10 cellular contexts compared by ENCODE assay signal in the genomic region with DNA sequence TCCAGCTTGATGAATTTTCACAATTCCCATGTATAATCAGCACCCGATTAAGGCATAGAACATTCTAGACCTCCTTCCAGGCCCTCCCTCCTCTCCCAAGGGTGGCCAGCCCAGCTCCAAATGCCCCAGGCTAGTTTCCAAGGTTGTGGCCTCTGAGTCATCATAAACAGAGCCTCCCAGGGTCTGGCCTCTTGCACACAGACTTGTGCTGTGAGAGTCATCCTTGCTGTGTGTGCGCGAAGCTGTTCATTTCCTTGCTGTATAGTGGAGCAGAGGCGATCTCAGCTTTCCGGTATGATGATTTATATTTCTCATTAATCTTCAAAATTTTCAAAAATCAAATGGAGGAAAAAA. TPM values are rescaled to one million over a fixed set of nuclear protein-coding genes. Genes with fewer than 3 reads are reported as not detected.
DNase-seq lines count a peak whose midpoint lies in the region; ATAC-seq and TF ChIP-seq lines count a peak whose summit lies in the region.
"Had no signal": no experiment of that assay in that cellular context is flagged by ENCODE, and none has a peak within 500 bp of the region (broad histone marks: within the 10 kb centered on the region; RNA-seq: fewer than 3 reads in every experiment).

No MANE protein-coding gene starts in this region.

- H3K79me2 ChIP-seq in trophoblast cell (ENCODE audit: control insufficient read depth, insufficient read depth, low read length, poor library complexity) = no peaks in the 10 kb centered on the region

- no peak overlapping the region for H3K4me3 Mint-ChIP-seq in activated T-cell treated with anti-CD3 and anti-CD28 coated beads, Interleukin-2, amount 50 U/mL, for 72 hours
- H3K4me3 Mint-ChIP-seq: dendritic cell treated with granulocyte-macrophage colony-stimulating factor and Interleukin-4, amounts not matched to agents 40 ng/mL and 50 ng/mL, for 4 days had no signal

- no peak overlapping the region for H4K12ac ChIP-seq in trophoblast cell (ENCODE audit: low read depth, low read length)

- H3K27me3 ChIP-seq in foreskin keratinocyte (peaks cover 46% of the 10 kb centered on the region), trophoblast cell (ENCODE audit: insufficient read depth, low read length) (no peaks in the 10 kb centered on the region)

- no peaks in the 10 kb centered on the region for H3K4me1 Mint-ChIP-seq in activated T-cell treated with anti-CD3 and anti-CD28 coated beads, Interleukin-2, amount 50 U/mL, for 72 hours (ENCODE audit: low read depth)

- no peaks in the 10 kb centered on the region for H3K36me3 Mint-ChIP-seq in activated T-cell treated with anti-CD3 and anti-CD28 coated beads, Interleukin-2, amount 50 U/mL, for 72 hours (ENCODE audit: insufficient read depth in 2 of 2)

- H3K23ac ChIP-seq in trophoblast cell (ENCODE audit: low read length) = no peak overlapping the region

- H2BK120ac ChIP-seq in trophoblast cell (ENCODE audit: insufficient read depth, low read length, poor library complexity) = no peak overlapping the region

- no peak overlapping the region for H2AK5ac ChIP-seq in trophoblast cell (ENCODE audit: low read length)

- H3K9ac ChIP-seq in trophoblast cell (ENCODE audit: low read length) = no peak overlapping the region

- no peak for TF ChIP-seq CTCF in foreskin keratinocyte (conservative IDR thresholded peaks at IDR 0.05)
- no peak for TF ChIP-seq CTCF in GM10266 (IDR thresholded peaks at IDR 0.05; ENCODE audit: control insufficient read depth, insufficient read depth, low read depth, missing control alignments)

- no peak overlapping the region for H3K14ac ChIP-seq in trophoblast cell (ENCODE audit: low read length)

- no CpG with 5 or more reads among the region's 5 CpGs for WGBS in trophoblast cell (ENCODE audit: extremely low coverage, insufficient coverage, insufficient read length)

- H4K8ac ChIP-seq in trophoblast cell (ENCODE audit: low read depth, low read length) = no peak overlapping the region

- no peak overlapping the region for H3K27ac ChIP-seq in foreskin keratinocyte
- H3K27ac ChIP-seq in trophoblast cell (ENCODE audit: low read depth, low read length) = peak overlapping the region; percentile 89

- peak overlapping the region; percentile 65 for H2BK5ac ChIP-seq in trophoblast cell (ENCODE audit: low read depth, low read length, poor library complexity)

- H3K4me3 ChIP-seq in trophoblast cell (ENCODE audit: low read depth, low read length) = no peak overlapping the region

- peak overlapping the region; percentile 20 for H3K4me2 ChIP-seq in trophoblast cell (ENCODE audit: low read length)

- no peak overlapping the region for H2BK12ac ChIP-seq in trophoblast cell (ENCODE audit: low read length)

- peaks cover 8% of the 10 kb centered on the region for H3K79me1 ChIP-seq in trophoblast cell (ENCODE audit: low read length)

- H2AFZ ChIP-seq in trophoblast cell (ENCODE audit: insufficient read depth, low read length, poor library complexity) = no peak overlapping the region

- peaks cover 29% of the 10 kb centered on the region for H3K27me3 Mint-ChIP-seq in activated T-cell treated with anti-CD3 and anti-CD28 coated beads, Interleukin-2, amount 50 U/mL, for 72 hours (ENCODE audit: low read depth)

- H3K36me3 ChIP-seq in trophoblast cell (ENCODE audit: control insufficient read depth in 1 of 2, insufficient read depth in 2 of 2, low read length in 2 of 2) = no peaks in the 10 kb centered on the region

- no peak overlapping the region for H3K4ac ChIP-seq in trophoblast cell (ENCODE audit: low read depth, low read length)

- H3K27ac Mint-ChIP-seq in activated T-cell treated with anti-CD3 and anti-CD28 coated beads, Interleukin-2, amount 50 U/mL, for 72 hours = no peak overlapping the region
- H3K27ac Mint-ChIP-seq: dendritic cell treated with granulocyte-macrophage colony-stimulating factor and Interleukin-4, amounts not matched to agents 40 ng/mL and 50 ng/mL, for 4 days had no signal

- H3K9me3 ChIP-seq in trophoblast cell (ENCODE audit: insufficient read depth, low read depth, low read length) = peaks cover 4% of the 10 kb centered on the region

- no peak overlapping the region for H3K18ac ChIP-seq in trophoblast cell (ENCODE audit: low read length)

- DNase-seq in EH (ENCODE audit: low read depth) = peak; percentile 98
- DNase-seq in foreskin keratinocyte = peak; percentile 40 to 70
- peak; percentile 43 to 75 for DNase-seq in trophoblast cell
- DNase-seq in NCI-H345 treated with DMSO at 0.1 percent for 48 hours (lab: John Stamatoyannopoulos, UW; ENCODE audit: unreplicated experiment) = no peak
- no peak for DNase-seq in GM10266 (ENCODE audit: extremely low spot score)
- DNase-seq in activated T-cell treated with anti-CD3 and anti-CD28 coated beads, Interleukin-2, amount 50 U/mL, for 72 hours = no peak
- DNase-seq: NCI-H2107 had no signal

- H3K4me1 ChIP-seq in foreskin keratinocyte (no peaks in the 10 kb centered on the region), trophoblast cell (ENCODE audit: control insufficient read depth in 1 of 2, insufficient read depth in 2 of 2, low read length in 2 of 2) (peaks cover 21 to 22% of the 10 kb centered on the region in 2 experiments)

- peak; percentile 96 for ATAC-seq in SK-N-SH treated with all-trans-retinoic acid at 6 μM for 48 hours
- ATAC-seq in foreskin keratinocyte = peak; percentile 84
- no peak for ATAC-seq in activated T-cell treated with anti-CD3 and anti-CD28 coated beads, Interleukin-2, amount 50 U/mL, for 72 hours (replicated peaks in 1 of 2)
- no peak for ATAC-seq in HG03095 (IDR thresholded peaks at IDR 0.05; ENCODE audit: unreplicated experiment)

- H3K9me3 Mint-ChIP-seq in activated T-cell treated with anti-CD3 and anti-CD28 coated beads, Interleukin-2, amount 50 U/mL, for 72 hours = no peaks in the 10 kb centered on the region
- H3K9me3 Mint-ChIP-seq: dendritic cell treated with granulocyte-macrophage colony-stimulating factor and Interleukin-4, amounts not matched to agents 40 ng/mL and 50 ng/mL, for 4 days had no signal

- no peak overlapping the region for H4K91ac ChIP-seq in trophoblast cell (ENCODE audit: low read depth, low read length)

TF ChIP-seq in SK-N-SH treated with all-trans-retinoic acid at 6 μM for 48 hours, 23 proteins besides CTCF, POLR2A, EP300 and RAD21 (continues in another document):
- TF ChIP-seq TCF4 (CRISPR knock-in tag; IDR thresholded peaks at IDR 0.05; ENCODE audit: borderline replicate concordance) (no peak), OSR1 (CRISPR knock-in tag; IDR thresholded peaks at IDR 0.05) (no peak), ARNTL (CRISPR knock-in tag; IDR thresholded peaks at IDR 0.05; ENCODE audit: borderline replicate concordance, low read depth) (no peak), ESRRG (CRISPR knock-in tag; IDR thresholded peaks at IDR 0.05) (no peak), CSDC2 (CRISPR knock-in tag; IDR thresholded peaks at IDR 0.05) (no peak)
- TF ChIP-seq, protein P1, sequence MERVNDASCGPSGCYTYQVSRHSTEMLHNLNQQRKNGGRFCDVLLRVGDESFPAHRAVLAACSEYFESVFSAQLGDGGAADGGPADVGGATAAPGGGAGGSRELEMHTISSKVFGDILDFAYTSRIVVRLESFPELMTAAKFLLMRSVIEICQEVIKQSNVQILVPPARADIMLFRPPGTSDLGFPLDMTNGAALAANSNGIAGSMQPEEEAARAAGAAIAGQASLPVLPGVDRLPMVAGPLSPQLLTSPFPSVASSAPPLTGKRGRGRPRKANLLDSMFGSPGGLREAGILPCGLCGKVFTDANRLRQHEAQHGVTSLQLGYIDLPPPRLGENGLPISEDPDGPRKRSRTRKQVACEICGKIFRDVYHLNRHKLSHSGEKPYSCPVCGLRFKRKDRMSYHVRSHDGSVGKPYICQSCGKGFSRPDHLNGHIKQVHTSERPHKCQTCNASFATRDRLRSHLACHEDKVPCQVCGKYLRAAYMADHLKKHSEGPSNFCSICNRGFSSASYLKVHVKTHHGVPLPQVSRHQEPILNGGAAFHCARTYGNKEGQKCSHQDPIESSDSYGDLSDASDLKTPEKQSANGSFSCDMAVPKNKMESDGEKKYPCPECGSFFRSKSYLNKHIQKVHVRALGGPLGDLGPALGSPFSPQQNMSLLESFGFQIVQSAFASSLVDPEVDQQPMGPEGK (CRISPR knock-in tag; IDR thresholded peaks at IDR 0.05; ENCODE audit: borderline replicate concordance) = no peak
- TF ChIP-seq, protein P2, sequence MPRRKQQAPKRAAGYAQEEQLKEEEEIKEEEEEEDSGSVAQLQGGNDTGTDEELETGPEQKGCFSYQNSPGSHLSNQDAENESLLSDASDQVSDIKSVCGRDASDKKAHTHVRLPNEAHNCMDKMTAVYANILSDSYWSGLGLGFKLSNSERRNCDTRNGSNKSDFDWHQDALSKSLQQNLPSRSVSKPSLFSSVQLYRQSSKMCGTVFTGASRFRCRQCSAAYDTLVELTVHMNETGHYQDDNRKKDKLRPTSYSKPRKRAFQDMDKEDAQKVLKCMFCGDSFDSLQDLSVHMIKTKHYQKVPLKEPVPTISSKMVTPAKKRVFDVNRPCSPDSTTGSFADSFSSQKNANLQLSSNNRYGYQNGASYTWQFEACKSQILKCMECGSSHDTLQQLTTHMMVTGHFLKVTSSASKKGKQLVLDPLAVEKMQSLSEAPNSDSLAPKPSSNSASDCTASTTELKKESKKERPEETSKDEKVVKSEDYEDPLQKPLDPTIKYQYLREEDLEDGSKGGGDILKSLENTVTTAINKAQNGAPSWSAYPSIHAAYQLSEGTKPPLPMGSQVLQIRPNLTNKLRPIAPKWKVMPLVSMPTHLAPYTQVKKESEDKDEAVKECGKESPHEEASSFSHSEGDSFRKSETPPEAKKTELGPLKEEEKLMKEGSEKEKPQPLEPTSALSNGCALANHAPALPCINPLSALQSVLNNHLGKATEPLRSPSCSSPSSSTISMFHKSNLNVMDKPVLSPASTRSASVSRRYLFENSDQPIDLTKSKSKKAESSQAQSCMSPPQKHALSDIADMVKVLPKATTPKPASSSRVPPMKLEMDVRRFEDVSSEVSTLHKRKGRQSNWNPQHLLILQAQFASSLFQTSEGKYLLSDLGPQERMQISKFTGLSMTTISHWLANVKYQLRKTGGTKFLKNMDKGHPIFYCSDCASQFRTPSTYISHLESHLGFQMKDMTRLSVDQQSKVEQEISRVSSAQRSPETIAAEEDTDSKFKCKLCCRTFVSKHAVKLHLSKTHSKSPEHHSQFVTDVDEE (CRISPR knock-in tag; IDR thresholded peaks at IDR 0.05) = no peak

RNA-seq across cellular contexts. Expression of a gene that starts 20.5 kb away (rescaled TPM):
- not detected in 2 replicates for total RNA-seq in foreskin keratinocyte
- not detected in 2 replicates for polyA plus RNA-seq in foreskin keratinocyte
- 5.7 and 6.2 TPM in 2 replicates for polyA plus RNA-seq in trophoblast cell (2013)
- total RNA-seq in activated T-cell treated with anti-CD3 and anti-CD28 coated beads, Interleukin-2, amount 50 U/mL, for 72 hours = under 1 TPM; 0.60 to 0.74 TPM

Comparison
In these comparisons a context has a peak if more than half of its experiments do, and no peak if none do; other contexts are left out.
1. DNase-seq: peak in EH (single experiment), foreskin keratinocyte (2 of 2) and trophoblast cell (2 of 2); none in NCI-H345 treated with DMSO at 0.1 percent for 48 hours (single experiment), GM10266 (single experiment) and activated T-cell treated with anti-CD3 and anti-CD28 coated beads, Interleukin-2, amount 50 U/mL, for 72 hours (0 of 2).
2. ATAC-seq: peak in SK-N-SH treated with all-trans-retinoic acid at 6 μM for 48 hours (single experiment) and foreskin keratinocyte (single experiment); none in activated T-cell treated with anti-CD3 and anti-CD28 coated beads, Interleukin-2, amount 50 U/mL, for 72 hours (0 of 2) and HG03095 (single experiment).